Comparison of ENCODE assay signal across 1 cellular context in the genomic region with DNA sequence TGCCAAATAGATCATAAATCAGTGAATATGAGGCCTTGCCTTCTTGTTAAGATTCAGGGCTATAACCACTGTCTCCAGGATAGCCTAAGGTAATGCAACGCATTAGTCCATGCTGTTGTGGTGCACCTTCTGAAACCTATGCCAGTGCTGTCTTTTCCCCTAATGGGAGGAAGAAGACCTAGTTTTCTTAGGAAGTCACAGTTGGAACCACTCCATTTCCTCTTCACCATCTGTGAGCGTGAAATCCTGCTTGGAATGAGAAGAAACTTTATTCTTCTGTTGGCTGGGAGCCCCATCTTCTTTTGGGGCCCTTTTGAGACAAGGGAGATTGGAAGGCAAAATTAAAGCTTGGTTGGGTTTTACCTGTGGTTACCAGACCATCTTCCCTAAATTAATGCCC.
TF ChIP-seq lines count a peak whose summit lies in the region.

No MANE protein-coding gene starts in this region.

TF ChIP-seq in GM23338, 12 proteins besides CTCF, POLR2A, EP300 and RAD21 (continued from another document):
- TF ChIP-seq ZNF462 (CRISPR knock-in tag; IDR thresholded peaks at IDR 0.05) (no peak), JUNB (IDR thresholded peaks at IDR 0.05; ENCODE audit: unreplicated experiment) (no peak), ZNF331 (CRISPR knock-in tag; IDR thresholded peaks at IDR 0.05; ENCODE audit: low read depth) (no peak), NANOG (IDR thresholded peaks at IDR 0.05; ENCODE audit: borderline replicate concordance) (no peak), EZH2 (IDR thresholded peaks at IDR 0.05; ENCODE audit: low read depth, unreplicated experiment) (no peak), EZH2phosphoT487 (IDR thresholded peaks at IDR 0.05; ENCODE audit: unreplicated experiment) (no peak), REST (IDR thresholded peaks at IDR 0.05; ENCODE audit: unreplicated experiment) (no peak), CREB1 (CRISPR knock-in tag; IDR thresholded peaks at IDR 0.05; ENCODE audit: low read depth) (no peak), STAT1 (IDR thresholded peaks at IDR 0.05; ENCODE audit: unreplicated experiment) (no peak), POLR2AphosphoS5 (IDR thresholded peaks at IDR 0.05; ENCODE audit: low read depth) (no peak), ZNF114 (CRISPR knock-in tag; IDR thresholded peaks at IDR 0.05) (no peak)
